In genomic region chr21:45296638-45297037, GRCh38 we compare ENCODE assay signal across 13 cellular contexts. TPM values are rescaled to one million over a fixed set of nuclear protein-coding genes. Genes with fewer than 3 reads are reported as not detected.
DNase-seq lines count a peak whose midpoint lies in the region; ATAC-seq, FAIRE-seq and TF ChIP-seq lines count a peak whose summit lies in the region.
"Had no signal": no experiment of that assay in that cellular context is flagged by ENCODE, and none has a peak within 500 bp of the region (broad histone marks: within the 10 kb centered on the region; RNA-seq: fewer than 3 reads in every experiment).

No MANE protein-coding gene starts in this region.

- H3K4me3 Mint-ChIP-seq in activated CD4-positive, alpha-beta T cell treated with anti-CD3 and anti-CD28 coated beads, Interleukin-2, amount 10 ng/mL, durations not matched to agents 7 days and 5 days: no peak overlapping the region
- H3K4me3 Mint-ChIP-seq: activated CD4-positive, alpha-beta memory T cell treated with anti-CD3 and anti-CD28 coated beads, Interleukin-2, amount 10 ng/mL, durations not matched to agents 7 days and 5 days; activated T-cell treated with anti-CD3 and anti-CD28 coated beads, Interleukin-2, amount 50 U/mL, for 24 hours; CD8-positive, alpha-beta T cell had no signal

- peaks cover 12% of the 10 kb centered on the region for H3K4me1 Mint-ChIP-seq in activated CD4-positive, alpha-beta T cell treated with anti-CD3 and anti-CD28 coated beads, Interleukin-2, amount 10 ng/mL, durations not matched to agents 7 days and 5 days

- H2BK120ac ChIP-seq in IMR-90 (ENCODE audit: low read depth, low read length) (no peak overlapping the region), mesenchymal stem cell (ENCODE audit: low read depth, low read length) (no peak overlapping the region)

- BruUV-seq in IMR-90 (replicated peaks; lab: Mats Ljungman, UMichigan) (no TSS peak), K562 (replicated peaks; lab: Mats Ljungman, UMichigan) (no TSS peak)

- H3K79me2 ChIP-seq in K562 (ENCODE audit: control insufficient read depth, insufficient read depth, low read length): no peaks in the 10 kb centered on the region

- H3K4ac ChIP-seq in IMR-90 (ENCODE audit: low read depth, low read length): peak overlapping the region; percentile 18; the same call in 1 of the 2 replicates
- H3K4ac ChIP-seq in mesenchymal stem cell (ENCODE audit: low read depth in 1 of 2, low read length in 2 of 2): no peak overlapping the region

- POLR2A ChIA-PET in IMR-90 (lab: Charles Lee; ENCODE audit: unreplicated experiment) (interaction anchor here (0.6 kb wide), 1 partner anchor 71 kb away, joined by 3 read pairs; no protein-coding TSS in a partner anchor), K562 (lab: Yijun Ruan, JAX) (no interaction called here)
- POLR2A ChIA-PET in activated CD4-positive, alpha-beta T cell treated with anti-CD3 and anti-CD28 coated beads, Interleukin-2, amount 10 ng/mL, durations not matched to agents 7 days and 5 days (lab: Charles Lee): no interaction called here

- intact Hi-C loops in IMR-90 (cut with micrococcal nuclease) (no loop called here), K562 (cut with micrococcal nuclease) (loop anchor here (5.0 kb wide), 1 partner anchor 61 kb away; no protein-coding TSS in a partner anchor)

- no peaks in the 10 kb centered on the region; the same call in 1 of the 2 replicates for H4K20me1 ChIP-seq in IMR-90 (ENCODE audit: insufficient read depth, low read length)
- H4K20me1 ChIP-seq in K562 (replicated peaks; ENCODE audit: control insufficient read depth, insufficient read depth, low read length): no peaks in the 10 kb centered on the region

- H3K18ac ChIP-seq in IMR-90 (ENCODE audit: low read depth, low read length) (no peak overlapping the region), mesenchymal stem cell (ENCODE audit: low read depth in 1 of 2, low read length in 2 of 2) (peak overlapping the region; percentile 24 to 25)

- no peak overlapping the region for H2AK9ac ChIP-seq in IMR-90 (replicated peaks; ENCODE audit: low read depth, low read length, poor library complexity)

- no peak for TF ChIP-seq CTCF in IMR-90 (conservative IDR thresholded peaks at IDR 0.05; ENCODE audit: low read depth, low read length)
- no peak for TF ChIP-seq CTCF in K562 (IDR thresholded peaks at IDR 0.05 in 2 of 3, conservative IDR thresholded peaks at IDR 0.05 in 1 of 3; ENCODE audit: insufficient read depth in 2 of 3, low read depth in 1 of 3, low read length in 3 of 3)

- H2BK15ac ChIP-seq in IMR-90 (ENCODE audit: low read depth, low read length): peak overlapping the region; percentile 46; the same call in 1 of the 3 replicates
- H2BK15ac ChIP-seq in mesenchymal stem cell (ENCODE audit: low read depth, poor library complexity, severe bottlenecking): no peak overlapping the region

- TF ChIP-seq POLR2A in IMR-90 (IDR thresholded peaks at IDR 0.05; ENCODE audit: low read depth, low read length) (no peak), K562 (conservative IDR thresholded peaks at IDR 0.05) (no peak)

- peak overlapping the region; percentile 16; the same call in 1 of the 2 replicates for H4K91ac ChIP-seq in IMR-90 (ENCODE audit: insufficient read depth, low read depth, low read length)
- no peak overlapping the region for H4K91ac ChIP-seq in mesenchymal stem cell (ENCODE audit: low read length)

- H2AK5ac ChIP-seq in IMR-90 (ENCODE audit: low read depth, low read length): no peak overlapping the region
- no peak overlapping the region for H2AK5ac ChIP-seq in mesenchymal stem cell (ENCODE audit: low read length, severe bottlenecking)

- TF ChIP-seq RAD21 in IMR-90 (IDR thresholded peaks at IDR 0.05; ENCODE audit: low read length): no peak
- TF ChIP-seq RAD21 in K562 (CRISPR knock-in tag; conservative IDR thresholded peaks at IDR 0.05 in 1 of 2, IDR thresholded peaks at IDR 0.05 in 1 of 2): no peak

- H3K4me2 ChIP-seq in IMR-90 (ENCODE audit: low read depth, low read length): no peak overlapping the region
- no peak overlapping the region for H3K4me2 ChIP-seq in K562 (ENCODE audit: insufficient read depth, low read length)
- no peak overlapping the region for H3K4me2 ChIP-seq in mesenchymal stem cell (ENCODE audit: low read length, poor library complexity, severe bottlenecking)
- H3K4me2 ChIP-seq in skeletal muscle satellite cell (ENCODE audit: low read length): no peak overlapping the region

- no peak overlapping the region for H4K5ac ChIP-seq in IMR-90 (ENCODE audit: low read depth, low read length)

- dilution Hi-C loops in IMR-90 (cut with HindIII; ENCODE audit: low sequenced_read_pairs, unreplicated experiment): no loop called here

- H3K9me1 ChIP-seq in IMR-90 (ENCODE audit: insufficient read depth, low read length) (peaks cover 13% of the 10 kb centered on the region), K562 (ENCODE audit: control insufficient read depth, insufficient read depth, low read length) (no peaks in the 10 kb centered on the region)

- in situ Hi-C loops in IMR-90 (cut with MboI; ENCODE audit: low sequenced_read_pairs) (no loop called here), K562 (cut with MboI) (no loop called here)

- WGBS in IMR-90 (ENCODE audit: extremely low coverage in 2 of 2, insufficient read length in 1 of 2), 2 experiments: no CpG with 5 or more reads among the region's 7 CpGs
- 81% methylated on average over 7 of the region's 7 CpGs for WGBS in K562 (ENCODE audit: insufficient coverage, low coverage, missing lambda C conversion rate)
- WGBS in mesenchymal stem cell: 92% methylated on average over 6 of the region's 7 CpGs

- H3K27ac ChIP-seq in IMR-90 (ENCODE audit: insufficient read depth, low read length) (no peak overlapping the region), K562 (ENCODE audit: extremely low read depth, low read depth, low read length) (no peak overlapping the region), mesenchymal stem cell (ENCODE audit: low read length, poor library complexity, severe bottlenecking) (no peak overlapping the region)
- H3K27ac ChIP-seq: SJCRH30 had no signal

- TF ChIP-seq EP300 in K562 (IDR thresholded peaks at IDR 0.05; ENCODE audit: low read length): no peak

- H3K14ac ChIP-seq in IMR-90 (replicated peaks; ENCODE audit: low read depth, low read length) (no peak overlapping the region), mesenchymal stem cell (ENCODE audit: low read length in 2 of 2) (no peak overlapping the region)

- H3K36me3 ChIP-seq in IMR-90 (ENCODE audit: control insufficient read depth, insufficient read depth, low read length) (no peaks in the 10 kb centered on the region), K562 (ENCODE audit: control insufficient read depth, insufficient read depth, low read length) (no peaks in the 10 kb centered on the region), mesenchymal stem cell (ENCODE audit: control insufficient read depth in 1 of 2, insufficient read depth in 2 of 2, low read depth in 1 of 2, low read length in 2 of 2) (peaks cover 0 to 7% of the 10 kb centered on the region in 2 experiments), skeletal muscle satellite cell (ENCODE audit: insufficient read depth, low read length) (no peaks in the 10 kb centered on the region)

- H4K8ac ChIP-seq in IMR-90 (ENCODE audit: low read depth in 2 of 2, low read length in 2 of 2): no peak overlapping the region; a peak in 2 of 4 replicates
- H4K8ac ChIP-seq in mesenchymal stem cell (ENCODE audit: low read length): no peak overlapping the region

- H3K4me1 ChIP-seq in IMR-90 (ENCODE audit: control insufficient read depth, insufficient read depth, low read length) (peaks cover 49% of the 10 kb centered on the region), K562 (replicated peaks in 1 of 2; ENCODE audit: control insufficient read depth in 2 of 2, insufficient read depth in 2 of 2, low read length in 2 of 2) (peaks cover 26 to 62% of the 10 kb centered on the region in 2 experiments), mesenchymal stem cell (ENCODE audit: control insufficient read depth, insufficient read depth, low read depth, low read length) (peaks cover 50% of the 10 kb centered on the region), skeletal muscle satellite cell (ENCODE audit: control insufficient read depth, insufficient read depth, low read length) (peaks cover 52% of the 10 kb centered on the region)

- no peak for FAIRE-seq in K562 (lab: Jason Lieb, UNC)

- peaks cover 9% of the 10 kb centered on the region for H3K27me3 Mint-ChIP-seq in activated CD4-positive, alpha-beta T cell treated with anti-CD3 and anti-CD28 coated beads, Interleukin-2, amount 10 ng/mL, durations not matched to agents 7 days and 5 days
- H3K27me3 Mint-ChIP-seq: activated CD4-positive, alpha-beta memory T cell treated with anti-CD3 and anti-CD28 coated beads, Interleukin-2, amount 10 ng/mL, durations not matched to agents 7 days and 5 days; activated T-cell treated with anti-CD3 and anti-CD28 coated beads, Interleukin-2, amount 50 U/mL, for 24 hours had no signal

- H3K23ac ChIP-seq in IMR-90 (ENCODE audit: low read depth, low read length) (no peak overlapping the region), mesenchymal stem cell (ENCODE audit: low read length in 2 of 2) (no peak overlapping the region)

- H3K4me3 ChIP-seq in IMR-90 (ENCODE audit: insufficient read depth, low read depth, low read length) (no peak overlapping the region), K562 (no peak overlapping the region), mesenchymal stem cell (ENCODE audit: insufficient read depth in 1 of 2, low read depth in 1 of 2, low read length in 2 of 2) (no peak overlapping the region), skeletal muscle satellite cell (ENCODE audit: low read length) (no peak overlapping the region)
- H3K4me3 ChIP-seq: mucosa of descending colon, SJCRH30 had no signal

- CTCF ChIA-PET in IMR-90 (lab: Yijun Ruan, JAX): interaction anchor here (1.2 kb wide), 1 partner anchor 13 kb away, joined by 5 read pairs; no protein-coding TSS in a partner anchor
- CTCF ChIA-PET in K562 (lab: Yijun Ruan, JAX; ENCODE audit: low intra/inter-chr PET ratio): interaction anchor here (2.4 kb wide), 1 partner anchor 12 kb away, joined by 8 read pairs; no protein-coding TSS in a partner anchor
- CTCF ChIA-PET in activated CD4-positive, alpha-beta T cell treated with anti-CD3 and anti-CD28 coated beads, Interleukin-2, amount 10 ng/mL, durations not matched to agents 7 days and 5 days (lab: Charles Lee): no interaction called here

- H2BK20ac ChIP-seq in IMR-90 (ENCODE audit: low read depth, low read length): peak overlapping the region; percentile 1; the same call in 1 of the 2 replicates

- no peak overlapping the region for H2BK12ac ChIP-seq in mesenchymal stem cell (ENCODE audit: low read length in 2 of 2)

- no peaks in the 10 kb centered on the region for H3K9me3 ChIP-seq in IMR-90 (ENCODE audit: control insufficient read depth, insufficient read depth, low read length)
- no peaks in the 10 kb centered on the region for H3K9me3 ChIP-seq in K562 (replicated peaks; ENCODE audit: control insufficient read depth, insufficient read depth, low read depth, low read length)
- H3K9me3 ChIP-seq in mesenchymal stem cell (ENCODE audit: control insufficient read depth, low read length): peaks cover 6% of the 10 kb centered on the region
- H3K9me3 ChIP-seq in skeletal muscle satellite cell (replicated peaks; ENCODE audit: low read length): no peaks in the 10 kb centered on the region
- H3K9me3 ChIP-seq: mucosa of descending colon had no signal

- ATAC-seq in IMR-90 (ENCODE audit: low read depth) (no peak), K562 (no peak), HG03097 (IDR thresholded peaks at IDR 0.05; ENCODE audit: low FRiP score, unreplicated experiment) (no peak)
- ATAC-seq: activated naive CD4-positive, alpha-beta T cell treated with anti-CD3 and anti-CD28 coated beads, Interleukin-2, amount 50 U/mL, for 72 hours; CD8-positive, alpha-beta T cell; mucosa of descending colon had no signal

- no peak overlapping the region for H3K27ac Mint-ChIP-seq in activated CD4-positive, alpha-beta T cell treated with anti-CD3 and anti-CD28 coated beads, Interleukin-2, amount 10 ng/mL, durations not matched to agents 7 days and 5 days
- H3K27ac Mint-ChIP-seq: activated CD4-positive, alpha-beta memory T cell treated with anti-CD3 and anti-CD28 coated beads, Interleukin-2, amount 10 ng/mL, durations not matched to agents 7 days and 5 days; activated naive CD4-positive, alpha-beta T cell treated with anti-CD3 and anti-CD28 coated beads, Interleukin-2, amount 50 U/mL, for 72 hours; activated T-cell treated with anti-CD3 and anti-CD28 coated beads, Interleukin-2, amount 50 U/mL, for 24 hours; CD8-positive, alpha-beta T cell had no signal

- H2BK5ac ChIP-seq in IMR-90 (ENCODE audit: low read depth, low read length, poor library complexity, severe bottlenecking) (peak overlapping the region; percentile 3), mesenchymal stem cell (ENCODE audit: low read depth, low read length, poor library complexity, severe bottlenecking) (no peak overlapping the region)

- H3K27me3 ChIP-seq in IMR-90 (ENCODE audit: control insufficient read depth, insufficient read depth, low read length): no peaks in the 10 kb centered on the region
- peaks cover 0 to 4% of the 10 kb centered on the region in 2 experiments; a peak in 1 of 5 replicates for H3K27me3 ChIP-seq in K562 (ENCODE audit: control insufficient read depth in 2 of 2, insufficient read depth in 2 of 2, low read length in 2 of 2)
- no peaks in the 10 kb centered on the region for H3K27me3 ChIP-seq in mesenchymal stem cell (ENCODE audit: control insufficient read depth in 1 of 2, insufficient read depth in 1 of 2, low read length in 2 of 2)
- H3K27me3 ChIP-seq in skeletal muscle satellite cell (ENCODE audit: control insufficient read depth, insufficient read depth, low read length): no peaks in the 10 kb centered on the region
- H3K27me3 ChIP-seq: SJCRH30 had no signal

- H3K79me1 ChIP-seq in IMR-90 (ENCODE audit: low read depth in 1 of 2, low read length in 2 of 2) (peaks cover 15 to 65% of the 10 kb centered on the region in 2 experiments), mesenchymal stem cell (replicated peaks; ENCODE audit: low read length, poor library complexity, severe bottlenecking) (peaks cover 20% of the 10 kb centered on the region)

- DNase-seq in IMR-90 (no peak), K562 (ENCODE audit: extremely low read depth in 1 of 4, low spot score in 3 of 4) (no peak), mesenchymal stem cell (no peak), NCI-H510A treated with DMSO at 0.1 percent for 48 hours (lab: John Stamatoyannopoulos, UW) (no peak)
- no peak for DNase-seq in activated CD4-positive, alpha-beta T cell treated with anti-CD3 and anti-CD28 coated beads, Interleukin-2, amount 10 ng/mL, durations not matched to agents 7 days and 5 days
- DNase-seq: CD8-positive, alpha-beta T cell; SJCRH30 had no signal

- no peaks in the 10 kb centered on the region for H3K9me3 Mint-ChIP-seq in activated CD4-positive, alpha-beta T cell treated with anti-CD3 and anti-CD28 coated beads, Interleukin-2, amount 10 ng/mL, durations not matched to agents 7 days and 5 days
- H3K9me3 Mint-ChIP-seq: activated CD4-positive, alpha-beta memory T cell treated with anti-CD3 and anti-CD28 coated beads, Interleukin-2, amount 10 ng/mL, durations not matched to agents 7 days and 5 days; activated naive CD4-positive, alpha-beta T cell treated with anti-CD3 and anti-CD28 coated beads, Interleukin-2, amount 50 U/mL, for 72 hours; activated T-cell treated with anti-CD3 and anti-CD28 coated beads, Interleukin-2, amount 50 U/mL, for 24 hours; CD8-positive, alpha-beta T cell had no signal

- H3K56ac ChIP-seq in IMR-90 (ENCODE audit: extremely low read depth, insufficient read depth, low read length): no peak overlapping the region

- H3K9ac ChIP-seq in IMR-90 (ENCODE audit: low read depth, low read length) (no peak overlapping the region), K562 (ENCODE audit: insufficient read depth in 1 of 2, low read depth in 2 of 2, low read length in 2 of 2) (no peak overlapping the region), mesenchymal stem cell (ENCODE audit: low read length) (no peak overlapping the region), skeletal muscle satellite cell (ENCODE audit: low read depth, low read length) (peak overlapping the region; percentile 87)

- H2AFZ ChIP-seq in IMR-90 (replicated peaks; ENCODE audit: low read length, poor library complexity): no peak overlapping the region
- no peak overlapping the region for H2AFZ ChIP-seq in K562 (ENCODE audit: low read depth, low read length)
- no peak overlapping the region for H2AFZ ChIP-seq in mesenchymal stem cell (ENCODE audit: low read depth, low read length)

- H3K36me3 Mint-ChIP-seq in activated CD4-positive, alpha-beta T cell treated with anti-CD3 and anti-CD28 coated beads, Interleukin-2, amount 10 ng/mL, durations not matched to agents 7 days and 5 days (ENCODE audit: low read depth): no peaks in the 10 kb centered on the region
- H3K36me3 Mint-ChIP-seq: activated naive CD4-positive, alpha-beta T cell treated with anti-CD3 and anti-CD28 coated beads, Interleukin-2, amount 50 U/mL, for 72 hours; CD8-positive, alpha-beta T cell had no signal

RNA-seq across cellular contexts. Expression of gene POFUT2, which starts 8.9 kb away (rescaled TPM):
- 18.8 and 23.9 TPM in 2 replicates for total RNA-seq in IMR-90 (2012; rRNA removed)
- 58.5 and 59.3 TPM in 2 replicates for polyA plus RNA-seq in IMR-90 (2012; rRNA removed)
- 46.5 and 53.6 TPM in 2 replicates for polyA plus RNA-seq in IMR-90 (2012; cell fraction: cytosol; rRNA removed)
- polyA plus RNA-seq in IMR-90 (2012; cell fraction: nucleus; rRNA removed; ENCODE audit: low replicate concordance): 236 and 251 TPM in 2 replicates
- 120 and 232 TPM in 2 replicates for total RNA-seq in K562 (2011; cell fraction: chromatin; rRNA removed; ENCODE audit: low replicate concordance)
- 126 and 138 TPM in 2 replicates for total RNA-seq in K562 (2011; cell fraction: nucleolus; rRNA removed)
- total RNA-seq in K562 (2011; cell fraction: nucleoplasm; rRNA removed): 113 and 131 TPM in 2 replicates
- total RNA-seq in K562 (2014; rRNA removed): 11.0 and 16.7 TPM in 2 replicates
- total RNA-seq in K562 (2014; rRNA removed; fragmentation: Illumina TruSeq; extraction: Trizol): 7.6 and 9.2 TPM in 2 replicates
- total RNA-seq in K562 (2015; rRNA removed; fragmentation: Illumina TruSeq; extraction: Trizol): 9.2 and 9.5 TPM in 2 replicates
- total RNA-seq in K562 (2021): 24.2 and 24.6 TPM in 2 replicates
- 15.6 and 25.2 TPM in 2 replicates for polyA plus RNA-seq in K562 (2011; rRNA removed)
- polyA plus RNA-seq in K562 (2011; cell fraction: cytosol; rRNA removed): 9.5 and 12.5 TPM in 2 replicates
- polyA plus RNA-seq in K562 (2011; cell fraction: nucleus; rRNA removed): 152 and 163 TPM in 2 replicates
- 16.7 and 35.4 TPM in 2 replicates for polyA plus RNA-seq in K562 (2012)
- polyA plus RNA-seq in K562 (2014; fragmentation: Illumina TruSeq; extraction: Trizol): 18.0 and 21.0 TPM in 2 replicates
- polyA plus RNA-seq in K562 (2014; fragmentation: Nextera tagmentation; extraction: Ambion mirVana): 1 to 10 TPM; 1.1 to 2.9 TPM
- polyA plus RNA-seq in K562 (2014; rRNA removed): 18.3 and 21.2 TPM in 2 replicates
- polyA minus RNA-seq in K562 (2011; rRNA and poly(A)+ RNA removed): 6.4 and 6.5 TPM in 2 replicates
- 3.6 and 8.4 TPM in 2 replicates for polyA minus RNA-seq in K562 (2011; cell fraction: cytosol; rRNA and poly(A)+ RNA removed)
- polyA minus RNA-seq in K562 (2011; cell fraction: nucleus; rRNA and poly(A)+ RNA removed): 33.5 and 49.3 TPM in 2 replicates
- 75.1 TPM for polyA plus RNA-seq in mesenchymal stem cell (2013, experiment 1 of 2)
- 76.3 TPM for polyA plus RNA-seq in mesenchymal stem cell (2013, experiment 2 of 2)
- 16.4 and 18.0 TPM in 2 replicates for total RNA-seq in skeletal muscle satellite cell (2012; rRNA removed)
- 10 to 100 TPM; 19.0 to 19.6 TPM for total RNA-seq in activated CD4-positive, alpha-beta T cell treated with anti-CD3 and anti-CD28 coated beads, Interleukin-2, amount 10 ng/mL, durations not matched to agents 7 days and 5 days
